ENCODE assay signal across 8 cellular contexts in genomic region chr4:140720387-140721087, GRCh38. TPM values are rescaled to one million over a fixed set of nuclear protein-coding genes. Genes with fewer than 3 reads are reported as not detected.
DNase-seq lines count a peak whose midpoint lies in the region; ATAC-seq and TF ChIP-seq lines count a peak whose summit lies in the region.

No MANE protein-coding gene starts in this region.

- peaks cover 5% of the 10 kb centered on the region for H3K4me1 Mint-ChIP-seq in activated CD4-positive, alpha-beta T cell treated with anti-CD3 and anti-CD28 coated beads, Interleukin-2, amount 10 ng/mL, durations not matched to agents 24 days and 14 days
- peaks cover 29% of the 10 kb centered on the region for H3K4me1 Mint-ChIP-seq in activated naive CD8-positive, alpha-beta T cell treated with anti-CD3 and anti-CD28 coated beads, Interleukin-2, amount 50 U/mL, for 24 hours

- H3K9ac ChIP-seq in smooth muscle cell (ENCODE audit: low read depth): no peak overlapping the region

- H3K27ac ChIP-seq in smooth muscle cell (ENCODE audit: low read depth) (peak overlapping the region; percentile 14), foreskin keratinocyte (no peak overlapping the region)

- H3K79me2 ChIP-seq in smooth muscle cell (ENCODE audit: low read depth): peaks cover 62% of the 10 kb centered on the region

- H3K4me1 ChIP-seq in smooth muscle cell (ENCODE audit: low read depth): no peaks in the 10 kb centered on the region
- peaks cover 26% of the 10 kb centered on the region for H3K4me1 ChIP-seq in foreskin keratinocyte

- no peaks in the 10 kb centered on the region for H3K27me3 ChIP-seq in smooth muscle cell (ENCODE audit: low read depth)
- H3K27me3 ChIP-seq in foreskin keratinocyte: no peaks in the 10 kb centered on the region

- no peaks in the 10 kb centered on the region for H3K36me3 Mint-ChIP-seq in activated CD4-positive, alpha-beta T cell treated with anti-CD3 and anti-CD28 coated beads, Interleukin-2, amount 10 ng/mL, durations not matched to agents 24 days and 14 days (ENCODE audit: low read depth)
- no peaks in the 10 kb centered on the region for H3K36me3 Mint-ChIP-seq in activated naive CD8-positive, alpha-beta T cell treated with anti-CD3 and anti-CD28 coated beads, Interleukin-2, amount 50 U/mL, for 24 hours (ENCODE audit: low read depth)

- H3K9me3 ChIP-seq in smooth muscle cell (replicated peaks; ENCODE audit: low read depth): no peaks in the 10 kb centered on the region

- DNase-seq in activated CD4-positive, alpha-beta T cell treated with anti-CD3 and anti-CD28 coated beads, Interleukin-2, amount 10 ng/mL, durations not matched to agents 24 days and 14 days: peak; percentile 57
- DNase-seq in activated CD4-positive, alpha-beta T cell treated with anti-CD3 and anti-CD28 coated beads, Interleukin-2, amount 50 U/mL, for 48 hours: no peak
- DNase-seq in activated naive CD8-positive, alpha-beta T cell treated with anti-CD3 and anti-CD28 coated beads, Interleukin-2, amount 50 U/mL, for 24 hours: no peak
- DNase-seq in smooth muscle cell (lab: John Stamatoyannopoulos, UW; ENCODE audit: unreplicated experiment) (no peak), SHP77 treated with DMSO at 0.1 percent for 48 hours (lab: John Stamatoyannopoulos, UW) (no peak), foreskin keratinocyte (no peak), activated gamma-delta T cell treated with Interleukin-2 at 50 U/mL for 16 hours (no peak)

- H3K4me3 Mint-ChIP-seq in activated CD4-positive, alpha-beta T cell treated with anti-CD3 and anti-CD28 coated beads, Interleukin-2, amount 10 ng/mL, durations not matched to agents 24 days and 14 days: peak overlapping the region; percentile 67
- peak overlapping the region; percentile 51 for H3K4me3 Mint-ChIP-seq in activated naive CD8-positive, alpha-beta T cell treated with anti-CD3 and anti-CD28 coated beads, Interleukin-2, amount 50 U/mL, for 24 hours

- 73% methylated on average over 7 of the region's 7 CpGs for WGBS in smooth muscle cell (ENCODE audit: low lambda C conversion rate)

- no peak overlapping the region for H3K4me2 ChIP-seq in smooth muscle cell

- peaks cover 1% of the 10 kb centered on the region for H3K27me3 Mint-ChIP-seq in activated CD4-positive, alpha-beta T cell treated with anti-CD3 and anti-CD28 coated beads, Interleukin-2, amount 10 ng/mL, durations not matched to agents 24 days and 14 days
- H3K27me3 Mint-ChIP-seq in activated naive CD8-positive, alpha-beta T cell treated with anti-CD3 and anti-CD28 coated beads, Interleukin-2, amount 50 U/mL, for 24 hours: no peaks in the 10 kb centered on the region

- intact Hi-C loops in activated CD4-positive, alpha-beta T cell treated with anti-CD3 and anti-CD28 coated beads, Interleukin-2, amount 10 ng/mL, durations not matched to agents 24 days and 14 days (cut with micrococcal nuclease): no loop called here

- TF ChIP-seq CTCF in smooth muscle cell (IDR thresholded peaks at IDR 0.05; ENCODE audit: borderline replicate concordance, insufficient read depth, poor library complexity, severe bottlenecking): no peak
- no peak for TF ChIP-seq CTCF in foreskin keratinocyte (conservative IDR thresholded peaks at IDR 0.05)

- H3K4me3 ChIP-seq in smooth muscle cell: no peak overlapping the region

- H2AFZ ChIP-seq in smooth muscle cell (ENCODE audit: low read depth): no peak overlapping the region

- no peaks in the 10 kb centered on the region for H3K36me3 ChIP-seq in smooth muscle cell (ENCODE audit: low read depth)

- no peaks in the 10 kb centered on the region for H3K9me3 Mint-ChIP-seq in activated CD4-positive, alpha-beta T cell treated with anti-CD3 and anti-CD28 coated beads, Interleukin-2, amount 10 ng/mL, durations not matched to agents 24 days and 14 days
- no peaks in the 10 kb centered on the region for H3K9me3 Mint-ChIP-seq in activated naive CD8-positive, alpha-beta T cell treated with anti-CD3 and anti-CD28 coated beads, Interleukin-2, amount 50 U/mL, for 24 hours

- ATAC-seq in HG02938 (IDR thresholded peaks at IDR 0.05; ENCODE audit: unreplicated experiment) (peak; percentile 32), foreskin keratinocyte (no peak)
- ATAC-seq in activated naive CD8-positive, alpha-beta T cell treated with anti-CD3 and anti-CD28 coated beads, Interleukin-2, amount 50 U/mL, for 24 hours: peak; percentile 31

- no peak overlapping the region for H3K27ac Mint-ChIP-seq in activated CD4-positive, alpha-beta T cell treated with anti-CD3 and anti-CD28 coated beads, Interleukin-2, amount 10 ng/mL, durations not matched to agents 24 days and 14 days
- H3K27ac Mint-ChIP-seq in activated naive CD8-positive, alpha-beta T cell treated with anti-CD3 and anti-CD28 coated beads, Interleukin-2, amount 50 U/mL, for 24 hours: no peak overlapping the region

- peaks cover 12% of the 10 kb centered on the region for H3F3A ChIP-seq in smooth muscle cell (ENCODE audit: low read depth)

- H4K20me1 ChIP-seq in smooth muscle cell (ENCODE audit: low read depth): peaks cover 25% of the 10 kb centered on the region

RNA-seq across cellular contexts. Expression of gene TBC1D9, which starts 35.6 kb away (rescaled TPM):
- total RNA-seq in activated CD4-positive, alpha-beta T cell treated with anti-CD3 and anti-CD28 coated beads, Interleukin-2, amount 10 ng/mL, durations not matched to agents 24 days and 14 days: not detected in 2 replicates
- total RNA-seq in smooth muscle cell (31.0 and 39.5 TPM in 2 replicates), foreskin keratinocyte (13.9 and 16.4 TPM in 2 replicates)
- polyA plus RNA-seq in smooth muscle cell (9.1 and 13.2 TPM in 2 replicates), foreskin keratinocyte (3.5 and 3.6 TPM in 2 replicates)

Comparison
In these comparisons a context has a peak if more than half of its experiments do, and no peak if none do; other contexts are left out.
1. RNA of gene TBC1D9, which starts 35.6 kb away (total RNA-seq): 31.0 to 39.5 TPM in smooth muscle cell and 13.9 to 16.4 TPM in foreskin keratinocyte; not detected in activated CD4-positive, alpha-beta T cell treated with anti-CD3 and anti-CD28 coated beads, Interleukin-2, amount 10 ng/mL, durations not matched to agents 24 days and 14 days; every median in the first group is over 10 times any median in the second.